Comparison of ENCODE assay signal across 39 cellular contexts in genomic region chr3:140576444-140576843, GRCh38.
"Had no signal": no experiment of that assay in that cellular context is flagged by ENCODE, and none has a peak within 500 bp of the region (broad histone marks: within the 10 kb centered on the region; RNA-seq: fewer than 3 reads in every experiment).

No MANE protein-coding gene starts in this region.

- H3K4me3 ChIP-seq: adrenal gland, ascending aorta, body of pancreas, cardiac muscle cell had no signal

- H3K4me1 ChIP-seq: adrenal gland, ascending aorta, body of pancreas had no signal

- H3K4me1 Mint-ChIP-seq: activated naive CD4-positive, alpha-beta T cell treated with anti-CD3 and anti-CD28 coated beads, Interleukin-2, amount 10 ng/mL, durations not matched to agents 7 days and 5 days; activated naive CD4-positive, alpha-beta T cell treated with anti-CD3 and anti-CD28 coated beads, Interleukin-2, amount 50 U/mL, for 24 hours; activated naive CD8-positive, alpha-beta T cell treated with anti-CD3 and anti-CD28 coated beads, Interleukin-2, amount 10 ng/mL, durations not matched to agents 7 days and 5 days; activated naive CD8-positive, alpha-beta T cell treated with anti-CD3 and anti-CD28 coated beads, Interleukin-2, amount 50 U/mL, for 24 hours; activated T-helper 17 cell treated with anti-CD3 and anti-CD28 coated beads, Interleukin-2, amount 50 U/mL, for 72 hours; brain; central memory CD8-positive, alpha-beta T cell had no signal

- DNase-seq: activated effector memory CD4-positive, alpha-beta T cell treated with anti-CD3 and anti-CD28 coated beads, Interleukin-2, amount 50 U/mL, for 16 hours; activated effector memory CD4-positive, alpha-beta T cell treated with Interleukin-2 at 50 U/mL for 16 hours; activated gamma-delta T cell; activated gamma-delta T cell treated with Interleukin-2 at 50 U/mL for 16 hours; activated naive CD4-positive, alpha-beta T cell; activated naive CD4-positive, alpha-beta T cell treated with anti-CD3 and anti-CD28 coated beads for 36 hours; activated naive CD4-positive, alpha-beta T cell treated with anti-CD3 and anti-CD28 coated beads, Interleukin-2, amount 10 ng/mL, durations not matched to agents 7 days and 5 days; activated naive CD4-positive, alpha-beta T cell treated with anti-CD3 and anti-CD28 coated beads, Interleukin-2, amount 50 U/mL, for 16 hours; activated naive CD4-positive, alpha-beta T cell treated with Interleukin-2 at 50 U/mL for 16 hours; activated naive CD8-positive, alpha-beta T cell treated with anti-CD3 and anti-CD28 coated beads for 36 hours; activated naive CD8-positive, alpha-beta T cell treated with anti-CD3 and anti-CD28 coated beads, Interleukin-2, amount 10 ng/mL, durations not matched to agents 7 days and 5 days; activated naive CD8-positive, alpha-beta T cell treated with anti-CD3 and anti-CD28 coated beads, Interleukin-2, amount 50 U/mL, for 24 hours; activated T-cell treated with anti-CD3 and anti-CD28 coated beads for 4 hours; activated T-cell treated with anti-CD3 and anti-CD28 coated beads, Interleukin-2, amount 50 U/mL, for 1 hour; activated T-cell treated with anti-CD3 and anti-CD28 coated beads, Interleukin-2, amount 50 U/mL, for 24 hours; activated T-cell treated with anti-CD3 and anti-CD28 coated beads, Interleukin-2, amount 50 U/mL, for 4 hours; activated T-cell treated with anti-CD3 and anti-CD28 coated beads, Interleukin-2, amount 50 U/mL, for 48 hours; activated T-cell treated with anti-CD3 and anti-CD28 coated beads, Interleukin-2, amount 50 U/mL, for 72 hours; adrenal gland; amniotic stem cell; amygdala; anterior cingulate cortex; aorta; body of pancreas; brain microvascular endothelial cell; caudate nucleus; central memory CD4-positive, alpha-beta T cell; cerebellar nuclear complex had no signal

- FAIRE-seq: bronchial epithelial cell had no signal

- ATAC-seq: activated naive CD4-positive, alpha-beta T cell treated with anti-CD3 and anti-CD28 coated beads, Interleukin-2, amount 50 U/mL, for 72 hours; activated naive CD8-positive, alpha-beta T cell treated with anti-CD3 and anti-CD28 coated beads, Interleukin-2, amount 50 U/mL, for 24 hours; activated T-cell treated with anti-CD3 and anti-CD28 coated beads, Interleukin-2, amount 50 U/mL, for 4 hours; activated T-cell treated with anti-CD3 and anti-CD28 coated beads, Interleukin-2, amount 50 U/mL, for 72 hours; activated T-helper 17 cell treated with anti-CD3 and anti-CD28 coated beads, Interleukin-2, amount 50 U/mL, for 72 hours; body of pancreas had no signal

- H3K36me3 Mint-ChIP-seq: activated naive CD4-positive, alpha-beta T cell treated with anti-CD3 and anti-CD28 coated beads, Interleukin-2, amount 10 ng/mL, durations not matched to agents 7 days and 5 days; activated naive CD4-positive, alpha-beta T cell treated with anti-CD3 and anti-CD28 coated beads, Interleukin-2, amount 50 U/mL, for 24 hours; activated naive CD4-positive, alpha-beta T cell treated with anti-CD3 and anti-CD28 coated beads, Interleukin-2, amount 50 U/mL, for 72 hours; activated naive CD8-positive, alpha-beta T cell; activated naive CD8-positive, alpha-beta T cell treated with anti-CD3 and anti-CD28 coated beads for 36 hours; activated naive CD8-positive, alpha-beta T cell treated with anti-CD3 and anti-CD28 coated beads, Interleukin-2, amount 10 ng/mL, durations not matched to agents 7 days and 5 days; brain had no signal

- H3K27ac Mint-ChIP-seq: activated naive CD4-positive, alpha-beta T cell treated with anti-CD3 and anti-CD28 coated beads for 36 hours; activated naive CD4-positive, alpha-beta T cell treated with anti-CD3 and anti-CD28 coated beads, Interleukin-2, amount 10 ng/mL, durations not matched to agents 7 days and 5 days; activated naive CD4-positive, alpha-beta T cell treated with anti-CD3 and anti-CD28 coated beads, Interleukin-2, amount 50 U/mL, for 24 hours; activated naive CD4-positive, alpha-beta T cell treated with anti-CD3 and anti-CD28 coated beads, Interleukin-2, amount 50 U/mL, for 72 hours; activated naive CD8-positive, alpha-beta T cell; activated naive CD8-positive, alpha-beta T cell treated with anti-CD3 and anti-CD28 coated beads for 36 hours; activated naive CD8-positive, alpha-beta T cell treated with anti-CD3 and anti-CD28 coated beads, Interleukin-2, amount 10 ng/mL, durations not matched to agents 7 days and 5 days; activated naive CD8-positive, alpha-beta T cell treated with anti-CD3 and anti-CD28 coated beads, Interleukin-2, amount 50 U/mL, for 24 hours; activated T-cell treated with anti-CD3 and anti-CD28 coated beads, Interleukin-2, amount 50 U/mL, for 24 hours; activated T-cell treated with anti-CD3 and anti-CD28 coated beads, Interleukin-2, amount 50 U/mL, for 72 hours; activated T-helper 1 cell treated with anti-CD3 and anti-CD28 coated beads, Interleukin-12 subunit alpha, Interleukin-12 subunit beta, Interleukin-2, Interleukin-4 antibody, amounts not matched to agents 30 ng/mL and 10 ng/mL and 1 ng/mL, durations not matched to agents 14 hours and 24 hours and 36 hours; activated T-helper 17 cell treated with anti-CD3 and anti-CD28 coated beads, Interleukin-2, amount 50 U/mL, for 72 hours; activated T-helper 2 cell treated with anti-CD3 and anti-CD28 coated beads, Interferon-gamma antibody, Interleukin-2, Interleukin-4, amounts not matched to agents 10 μg/mL and 5 μg/mL and 100 μg/mL, durations not matched to agents 14 hours and 24 hours and 36 hours; brain had no signal

- H3K27me3 ChIP-seq: adrenal gland, ascending aorta, body of pancreas, brain microvascular endothelial cell, cardiac muscle cell had no signal

- H3K27ac ChIP-seq: adrenal gland, ascending aorta, body of pancreas, brain microvascular endothelial cell, cardiac muscle cell had no signal

- H3K4me3 Mint-ChIP-seq: activated naive CD4-positive, alpha-beta T cell treated with anti-CD3 and anti-CD28 coated beads for 36 hours; activated naive CD4-positive, alpha-beta T cell treated with anti-CD3 and anti-CD28 coated beads, Interleukin-2, amount 10 ng/mL, durations not matched to agents 7 days and 5 days; activated naive CD4-positive, alpha-beta T cell treated with anti-CD3 and anti-CD28 coated beads, Interleukin-2, amount 50 U/mL, for 24 hours; activated naive CD8-positive, alpha-beta T cell; activated naive CD8-positive, alpha-beta T cell treated with anti-CD3 and anti-CD28 coated beads for 36 hours; activated naive CD8-positive, alpha-beta T cell treated with anti-CD3 and anti-CD28 coated beads, Interleukin-2, amount 10 ng/mL, durations not matched to agents 7 days and 5 days; activated naive CD8-positive, alpha-beta T cell treated with anti-CD3 and anti-CD28 coated beads, Interleukin-2, amount 50 U/mL, for 24 hours; activated T-cell treated with anti-CD3 and anti-CD28 coated beads, Interleukin-2, amount 50 U/mL, for 24 hours; activated T-cell treated with anti-CD3 and anti-CD28 coated beads, Interleukin-2, amount 50 U/mL, for 4 hours; activated T-cell treated with anti-CD3 and anti-CD28 coated beads, Interleukin-2, amount 50 U/mL, for 72 hours; activated T-helper 1 cell treated with anti-CD3 and anti-CD28 coated beads, Interleukin-12 subunit alpha, Interleukin-12 subunit beta, Interleukin-2, Interleukin-4 antibody, amounts not matched to agents 30 ng/mL and 10 ng/mL and 1 ng/mL, durations not matched to agents 14 hours and 24 hours and 36 hours; activated T-helper 17 cell treated with anti-CD3 and anti-CD28 coated beads, Interleukin-2, amount 50 U/mL, for 72 hours; brain; central memory CD8-positive, alpha-beta T cell had no signal

- H3K9me3 Mint-ChIP-seq: activated naive CD4-positive, alpha-beta T cell treated with anti-CD3 and anti-CD28 coated beads for 36 hours; activated naive CD4-positive, alpha-beta T cell treated with anti-CD3 and anti-CD28 coated beads, Interleukin-2, amount 10 ng/mL, durations not matched to agents 7 days and 5 days; activated naive CD4-positive, alpha-beta T cell treated with anti-CD3 and anti-CD28 coated beads, Interleukin-2, amount 50 U/mL, for 24 hours; activated naive CD4-positive, alpha-beta T cell treated with anti-CD3 and anti-CD28 coated beads, Interleukin-2, amount 50 U/mL, for 72 hours; activated naive CD8-positive, alpha-beta T cell treated with anti-CD3 and anti-CD28 coated beads for 36 hours; activated naive CD8-positive, alpha-beta T cell treated with anti-CD3 and anti-CD28 coated beads, Interleukin-2, amount 10 ng/mL, durations not matched to agents 7 days and 5 days; activated naive CD8-positive, alpha-beta T cell treated with anti-CD3 and anti-CD28 coated beads, Interleukin-2, amount 50 U/mL, for 24 hours; activated T-cell treated with anti-CD3 and anti-CD28 coated beads, Interleukin-2, amount 50 U/mL, for 24 hours; activated T-cell treated with anti-CD3 and anti-CD28 coated beads, Interleukin-2, amount 50 U/mL, for 4 hours; activated T-cell treated with anti-CD3 and anti-CD28 coated beads, Interleukin-2, amount 50 U/mL, for 72 hours; activated T-helper 1 cell treated with anti-CD3 and anti-CD28 coated beads, Interleukin-12 subunit alpha, Interleukin-12 subunit beta, Interleukin-2, Interleukin-4 antibody, amounts not matched to agents 30 ng/mL and 10 ng/mL and 1 ng/mL, durations not matched to agents 14 hours and 24 hours and 36 hours; activated T-helper 17 cell treated with anti-CD3 and anti-CD28 coated beads, Interleukin-2, amount 50 U/mL, for 72 hours; activated T-helper 2 cell treated with anti-CD3 and anti-CD28 coated beads, Interferon-gamma antibody, Interleukin-2, Interleukin-4, amounts not matched to agents 10 μg/mL and 5 μg/mL and 100 μg/mL, durations not matched to agents 14 hours and 24 hours and 36 hours; brain; central memory CD8-positive, alpha-beta T cell had no signal

- H3K27me3 Mint-ChIP-seq: activated T-cell treated with anti-CD3 and anti-CD28 coated beads, Interleukin-2, amount 50 U/mL, for 24 hours had no signal

- H3K9me3 ChIP-seq: adrenal gland, ascending aorta, body of pancreas had no signal

- H3K36me3 ChIP-seq: adrenal gland, ascending aorta, brain microvascular endothelial cell, cardiac muscle cell had no signal
